Comparison of ENCODE assay signal across 1 cellular context in genomic region chr10:69278446-69278963, GRCh38.
TF ChIP-seq lines count a peak whose summit lies in the region.

TSS of gene HK1 (plus strand) at chr10:69278496.

TF ChIP-seq in SK-N-SH treated with all-trans-retinoic acid at 6 μM for 48 hours, 23 proteins besides CTCF, POLR2A, EP300 and RAD21 (continued from another document):
- TF ChIP-seq, protein P1, sequence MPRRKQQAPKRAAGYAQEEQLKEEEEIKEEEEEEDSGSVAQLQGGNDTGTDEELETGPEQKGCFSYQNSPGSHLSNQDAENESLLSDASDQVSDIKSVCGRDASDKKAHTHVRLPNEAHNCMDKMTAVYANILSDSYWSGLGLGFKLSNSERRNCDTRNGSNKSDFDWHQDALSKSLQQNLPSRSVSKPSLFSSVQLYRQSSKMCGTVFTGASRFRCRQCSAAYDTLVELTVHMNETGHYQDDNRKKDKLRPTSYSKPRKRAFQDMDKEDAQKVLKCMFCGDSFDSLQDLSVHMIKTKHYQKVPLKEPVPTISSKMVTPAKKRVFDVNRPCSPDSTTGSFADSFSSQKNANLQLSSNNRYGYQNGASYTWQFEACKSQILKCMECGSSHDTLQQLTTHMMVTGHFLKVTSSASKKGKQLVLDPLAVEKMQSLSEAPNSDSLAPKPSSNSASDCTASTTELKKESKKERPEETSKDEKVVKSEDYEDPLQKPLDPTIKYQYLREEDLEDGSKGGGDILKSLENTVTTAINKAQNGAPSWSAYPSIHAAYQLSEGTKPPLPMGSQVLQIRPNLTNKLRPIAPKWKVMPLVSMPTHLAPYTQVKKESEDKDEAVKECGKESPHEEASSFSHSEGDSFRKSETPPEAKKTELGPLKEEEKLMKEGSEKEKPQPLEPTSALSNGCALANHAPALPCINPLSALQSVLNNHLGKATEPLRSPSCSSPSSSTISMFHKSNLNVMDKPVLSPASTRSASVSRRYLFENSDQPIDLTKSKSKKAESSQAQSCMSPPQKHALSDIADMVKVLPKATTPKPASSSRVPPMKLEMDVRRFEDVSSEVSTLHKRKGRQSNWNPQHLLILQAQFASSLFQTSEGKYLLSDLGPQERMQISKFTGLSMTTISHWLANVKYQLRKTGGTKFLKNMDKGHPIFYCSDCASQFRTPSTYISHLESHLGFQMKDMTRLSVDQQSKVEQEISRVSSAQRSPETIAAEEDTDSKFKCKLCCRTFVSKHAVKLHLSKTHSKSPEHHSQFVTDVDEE (CRISPR knock-in tag; IDR thresholded peaks at IDR 0.05) = no peak
- no peak for TF ChIP-seq RARB (CRISPR knock-in tag; IDR thresholded peaks at IDR 0.05)
